Comparison of ENCODE assay signal across 1 cellular context in the genomic region with DNA sequence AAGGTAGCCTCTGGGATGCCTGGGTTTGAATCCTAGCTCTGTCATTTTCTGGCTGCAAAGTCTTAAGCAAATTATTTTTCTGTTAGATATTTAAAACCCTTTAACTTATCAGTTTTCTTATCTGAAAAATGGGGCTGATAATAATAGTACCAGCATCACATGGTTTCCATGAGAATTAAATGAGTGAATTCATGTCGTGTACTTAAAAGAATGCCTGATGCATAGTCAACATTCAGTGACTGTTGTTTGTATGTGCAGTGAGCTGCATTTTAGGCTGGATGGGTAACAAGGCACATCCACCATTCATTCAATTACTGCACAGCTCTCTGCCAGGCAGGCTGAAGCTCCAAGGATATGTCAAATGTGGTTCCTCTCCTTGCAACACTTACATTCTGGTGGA.
TF ChIP-seq lines count a peak whose summit lies in the region.

No MANE protein-coding gene starts in this region.

TF ChIP-seq in GM23338, 12 proteins besides CTCF, POLR2A, EP300 and RAD21 (continued from another document):
- TF ChIP-seq, protein P1, sequence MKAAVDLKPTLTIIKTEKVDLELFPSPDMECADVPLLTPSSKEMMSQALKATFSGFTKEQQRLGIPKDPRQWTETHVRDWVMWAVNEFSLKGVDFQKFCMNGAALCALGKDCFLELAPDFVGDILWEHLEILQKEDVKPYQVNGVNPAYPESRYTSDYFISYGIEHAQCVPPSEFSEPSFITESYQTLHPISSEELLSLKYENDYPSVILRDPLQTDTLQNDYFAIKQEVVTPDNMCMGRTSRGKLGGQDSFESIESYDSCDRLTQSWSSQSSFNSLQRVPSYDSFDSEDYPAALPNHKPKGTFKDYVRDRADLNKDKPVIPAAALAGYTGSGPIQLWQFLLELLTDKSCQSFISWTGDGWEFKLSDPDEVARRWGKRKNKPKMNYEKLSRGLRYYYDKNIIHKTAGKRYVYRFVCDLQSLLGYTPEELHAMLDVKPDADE (IDR thresholded peaks at IDR 0.05), result no peak
- TF ChIP-seq ZNF114 (CRISPR knock-in tag; IDR thresholded peaks at IDR 0.05) (no peak), EZH2phosphoT487 (IDR thresholded peaks at IDR 0.05; ENCODE audit: unreplicated experiment) (no peak), CREB1 (CRISPR knock-in tag; IDR thresholded peaks at IDR 0.05; ENCODE audit: low read depth) (no peak), POLR2AphosphoS5 (IDR thresholded peaks at IDR 0.05; ENCODE audit: low read depth) (no peak), EZH2 (IDR thresholded peaks at IDR 0.05; ENCODE audit: low read depth, unreplicated experiment) (no peak), NANOG (IDR thresholded peaks at IDR 0.05; ENCODE audit: borderline replicate concordance) (no peak), STAT1 (IDR thresholded peaks at IDR 0.05; ENCODE audit: unreplicated experiment) (no peak), ZNF331 (CRISPR knock-in tag; IDR thresholded peaks at IDR 0.05; ENCODE audit: low read depth) (no peak)
- TF ChIP-seq, protein P2, sequence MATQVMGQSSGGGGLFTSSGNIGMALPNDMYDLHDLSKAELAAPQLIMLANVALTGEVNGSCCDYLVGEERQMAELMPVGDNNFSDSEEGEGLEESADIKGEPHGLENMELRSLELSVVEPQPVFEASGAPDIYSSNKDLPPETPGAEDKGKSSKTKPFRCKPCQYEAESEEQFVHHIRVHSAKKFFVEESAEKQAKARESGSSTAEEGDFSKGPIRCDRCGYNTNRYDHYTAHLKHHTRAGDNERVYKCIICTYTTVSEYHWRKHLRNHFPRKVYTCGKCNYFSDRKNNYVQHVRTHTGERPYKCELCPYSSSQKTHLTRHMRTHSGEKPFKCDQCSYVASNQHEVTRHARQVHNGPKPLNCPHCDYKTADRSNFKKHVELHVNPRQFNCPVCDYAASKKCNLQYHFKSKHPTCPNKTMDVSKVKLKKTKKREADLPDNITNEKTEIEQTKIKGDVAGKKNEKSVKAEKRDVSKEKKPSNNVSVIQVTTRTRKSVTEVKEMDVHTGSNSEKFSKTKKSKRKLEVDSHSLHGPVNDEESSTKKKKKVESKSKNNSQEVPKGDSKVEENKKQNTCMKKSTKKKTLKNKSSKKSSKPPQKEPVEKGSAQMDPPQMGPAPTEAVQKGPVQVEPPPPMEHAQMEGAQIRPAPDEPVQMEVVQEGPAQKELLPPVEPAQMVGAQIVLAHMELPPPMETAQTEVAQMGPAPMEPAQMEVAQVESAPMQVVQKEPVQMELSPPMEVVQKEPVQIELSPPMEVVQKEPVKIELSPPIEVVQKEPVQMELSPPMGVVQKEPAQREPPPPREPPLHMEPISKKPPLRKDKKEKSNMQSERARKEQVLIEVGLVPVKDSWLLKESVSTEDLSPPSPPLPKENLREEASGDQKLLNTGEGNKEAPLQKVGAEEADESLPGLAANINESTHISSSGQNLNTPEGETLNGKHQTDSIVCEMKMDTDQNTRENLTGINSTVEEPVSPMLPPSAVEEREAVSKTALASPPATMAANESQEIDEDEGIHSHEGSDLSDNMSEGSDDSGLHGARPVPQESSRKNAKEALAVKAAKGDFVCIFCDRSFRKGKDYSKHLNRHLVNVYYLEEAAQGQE (IDR thresholded peaks at IDR 0.05; ENCODE audit: unreplicated experiment), result no peak
- TF ChIP-seq, protein P3, sequence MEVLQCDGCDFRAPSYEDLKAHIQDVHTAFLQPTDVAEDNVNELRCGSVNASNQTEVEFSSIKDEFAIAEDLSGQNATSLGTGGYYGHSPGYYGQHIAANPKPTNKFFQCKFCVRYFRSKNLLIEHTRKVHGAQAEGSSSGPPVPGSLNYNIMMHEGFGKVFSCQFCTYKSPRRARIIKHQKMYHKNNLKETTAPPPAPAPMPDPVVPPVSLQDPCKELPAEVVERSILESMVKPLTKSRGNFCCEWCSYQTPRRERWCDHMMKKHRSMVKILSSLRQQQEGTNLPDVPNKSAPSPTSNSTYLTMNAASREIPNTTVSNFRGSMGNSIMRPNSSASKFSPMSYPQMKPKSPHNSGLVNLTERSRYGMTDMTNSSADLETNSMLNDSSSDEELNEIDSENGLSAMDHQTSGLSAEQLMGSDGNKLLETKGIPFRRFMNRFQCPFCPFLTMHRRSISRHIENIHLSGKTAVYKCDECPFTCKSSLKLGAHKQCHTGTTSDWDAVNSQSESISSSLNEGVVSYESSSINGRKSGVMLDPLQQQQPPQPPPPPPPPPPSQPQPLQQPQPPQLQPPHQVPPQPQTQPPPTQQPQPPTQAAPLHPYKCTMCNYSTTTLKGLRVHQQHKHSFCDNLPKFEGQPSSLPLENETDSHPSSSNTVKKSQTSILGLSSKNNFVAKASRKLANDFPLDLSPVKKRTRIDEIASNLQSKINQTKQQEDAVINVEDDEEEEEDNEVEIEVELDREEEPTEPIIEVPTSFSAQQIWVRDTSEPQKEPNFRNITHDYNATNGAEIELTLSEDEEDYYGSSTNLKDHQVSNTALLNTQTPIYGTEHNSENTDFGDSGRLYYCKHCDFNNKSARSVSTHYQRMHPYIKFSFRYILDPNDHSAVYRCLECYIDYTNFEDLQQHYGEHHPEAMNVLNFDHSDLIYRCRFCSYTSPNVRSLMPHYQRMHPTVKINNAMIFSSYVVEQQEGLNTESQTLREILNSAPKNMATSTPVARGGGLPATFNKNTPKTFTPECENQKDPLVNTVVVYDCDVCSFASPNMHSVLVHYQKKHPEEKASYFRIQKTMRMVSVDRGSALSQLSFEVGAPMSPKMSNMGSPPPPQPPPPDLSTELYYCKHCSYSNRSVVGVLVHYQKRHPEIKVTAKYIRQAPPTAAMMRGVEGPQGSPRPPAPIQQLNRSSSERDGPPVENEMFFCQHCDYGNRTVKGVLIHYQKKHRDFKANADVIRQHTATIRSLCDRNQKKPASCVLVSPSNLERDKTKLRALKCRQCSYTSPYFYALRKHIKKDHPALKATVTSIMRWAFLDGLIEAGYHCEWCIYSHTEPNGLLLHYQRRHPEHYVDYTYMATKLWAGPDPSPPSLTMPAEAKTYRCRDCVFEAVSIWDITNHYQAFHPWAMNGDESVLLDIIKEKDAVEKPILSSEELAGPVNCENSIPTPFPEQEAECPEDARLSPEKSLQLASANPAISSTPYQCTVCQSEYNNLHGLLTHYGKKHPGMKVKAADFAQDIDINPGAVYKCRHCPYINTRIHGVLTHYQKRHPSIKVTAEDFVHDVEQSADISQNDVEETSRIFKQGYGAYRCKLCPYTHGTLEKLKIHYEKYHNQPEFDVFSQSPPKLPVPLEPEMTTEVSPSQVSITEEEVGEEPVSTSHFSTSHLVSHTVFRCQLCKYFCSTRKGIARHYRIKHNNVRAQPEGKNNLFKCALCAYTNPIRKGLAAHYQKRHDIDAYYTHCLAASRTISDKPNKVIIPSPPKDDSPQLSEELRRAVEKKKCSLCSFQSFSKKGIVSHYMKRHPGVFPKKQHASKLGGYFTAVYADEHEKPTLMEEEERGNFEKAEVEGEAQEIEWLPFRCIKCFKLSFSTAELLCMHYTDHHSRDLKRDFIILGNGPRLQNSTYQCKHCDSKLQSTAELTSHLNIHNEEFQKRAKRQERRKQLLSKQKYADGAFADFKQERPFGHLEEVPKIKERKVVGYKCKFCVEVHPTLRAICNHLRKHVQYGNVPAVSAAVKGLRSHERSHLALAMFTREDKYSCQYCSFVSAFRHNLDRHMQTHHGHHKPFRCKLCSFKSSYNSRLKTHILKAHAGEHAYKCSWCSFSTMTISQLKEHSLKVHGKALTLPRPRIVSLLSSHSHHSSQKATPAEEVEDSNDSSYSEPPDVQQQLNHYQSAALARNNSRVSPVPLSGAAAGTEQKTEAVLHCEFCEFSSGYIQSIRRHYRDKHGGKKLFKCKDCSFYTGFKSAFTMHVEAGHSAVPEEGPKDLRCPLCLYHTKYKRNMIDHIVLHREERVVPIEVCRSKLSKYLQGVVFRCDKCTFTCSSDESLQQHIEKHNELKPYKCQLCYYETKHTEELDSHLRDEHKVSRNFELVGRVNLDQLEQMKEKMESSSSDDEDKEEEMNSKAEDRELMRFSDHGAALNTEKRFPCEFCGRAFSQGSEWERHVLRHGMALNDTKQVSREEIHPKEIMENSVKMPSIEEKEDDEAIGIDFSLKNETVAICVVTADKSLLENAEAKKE (CRISPR knock-in tag; IDR thresholded peaks at IDR 0.05), result no peak
TF ChIP-seq in GM23338: peak in this region for 0.
